1 cellular context compared by ENCODE assay signal in genomic region chr20:24994470-24995368, GRCh38.
TF ChIP-seq lines count a peak whose summit lies in the region.

No MANE protein-coding gene starts in this region.

TF ChIP-seq in HepG2, 621 proteins besides CTCF, POLR2A, EP300 and RAD21 (continued from another document):
- TF ChIP-seq HNF1A (IDR thresholded peaks at IDR 0.05; ENCODE audit: low read depth) (no peak), HNF1A (CRISPR knock-in tag; IDR thresholded peaks at IDR 0.05; ENCODE audit: borderline replicate concordance) (no peak)
